In genomic region chr1:226838456-226838855, GRCh38 we compare ENCODE assay signal across 24 cellular contexts.
"Had no signal": no experiment of that assay in that cellular context is flagged by ENCODE, and none has a peak within 500 bp of the region (broad histone marks: within the 10 kb centered on the region; RNA-seq: fewer than 3 reads in every experiment).

No MANE protein-coding gene starts in this region.

- ATAC-seq: mucosa of descending colon; naive thymus-derived CD8-positive, alpha-beta T cell; right lobe of liver; stimulated activated memory B cell treated with anti-CD40 and anti-IgM and Interleukin-4, amounts not matched to agents 10 μg/mL and 1 μg/mL and 100 μg/mL, for 72 hours; stimulated activated naive CD8-positive, alpha-beta T cell treated with anti-CD3 and anti-CD28 coated beads, Interleukin-15, amount 100 ng/mL, for 72 hours had no signal

- H3K27me3 ChIP-seq: hepatocyte, ovary, right atrium auricular region, right lobe of liver, tibial nerve, upper lobe of left lung, vagina had no signal

- H3K9me3 Mint-ChIP-seq: nephron had no signal

- H3K27me3 Mint-ChIP-seq: naive thymus-derived CD8-positive, alpha-beta T cell; progenitor cell of endocrine pancreas; stimulated activated naive CD8-positive, alpha-beta T cell treated with anti-CD3 and anti-CD28 coated beads, Interleukin-15, amount 100 ng/mL, for 72 hours had no signal

- H3K27ac ChIP-seq: hepatocyte, left ventricle myocardium inferior, ovary, right atrium auricular region, right lobe of liver, tibial nerve, upper lobe of left lung, vagina had no signal

- H3K4me1 ChIP-seq: left ventricle myocardium inferior, right atrium auricular region, right lobe of liver, tibial nerve, upper lobe of left lung, vagina had no signal

- H3K36me3 Mint-ChIP-seq: naive thymus-derived CD8-positive, alpha-beta T cell had no signal

- H3K4me3 ChIP-seq: hepatocyte, left ventricle myocardium inferior, lung, mucosa of descending colon, ovary, right atrium auricular region, right lobe of liver, smooth muscle cell, tibial nerve, upper lobe of left lung, vagina had no signal

- H3K4me3 Mint-ChIP-seq: naive thymus-derived CD8-positive, alpha-beta T cell; nephron; stimulated activated memory B cell treated with anti-CD40 and anti-IgM and Interleukin-4, amounts not matched to agents 10 μg/mL and 1 μg/mL and 100 μg/mL, for 72 hours; stimulated activated naive CD8-positive, alpha-beta T cell treated with anti-CD3 and anti-CD28 coated beads, Interleukin-15, amount 100 ng/mL, for 72 hours had no signal

- H3K27ac Mint-ChIP-seq: nephron; progenitor cell of endocrine pancreas; stimulated activated memory B cell treated with anti-CD40 and anti-IgM and Interleukin-4, amounts not matched to agents 10 μg/mL and 1 μg/mL and 100 μg/mL, for 72 hours had no signal

- H3K36me3 ChIP-seq: left ventricle myocardium inferior, ovary, right atrium auricular region, right lobe of liver, tibial nerve, upper lobe of left lung, vagina had no signal

- DNase-seq: islet precursor cell; left ventricle myocardium inferior; midbrain; mucosa of descending colon; naive thymus-derived CD8-positive, alpha-beta T cell; ovary; right lobe of liver; stimulated activated CD4-positive, alpha-beta T cell treated with anti-CD3 and anti-CD28 coated beads, Interleukin-1b, Interleukin-23, amount 100 ng/mL, for 48 hours; stimulated activated CD4-positive, alpha-beta T cell treated with anti-CD3 and anti-CD28 coated beads, Interleukin-2, amount 100 ng/mL, for 48 hours; stimulated activated CD4-positive, alpha-beta T cell treated with anti-CD3 and anti-CD28 coated beads, Interleukin-4, amount 100 ng/mL, for 4 hours; stimulated activated CD8-positive, alpha-beta memory T cell treated with anti-CD3 and anti-CD28 coated beads, Interleukin-4, amount 100 ng/mL, for 48 hours; stimulated activated naive CD4-positive, alpha-beta T cell treated with Interleukin-2 at 50 U/mL for 16 hours; stimulated activated naive CD8-positive, alpha-beta T cell treated with anti-CD3 and anti-CD28 coated beads, Interleukin-15, amount 100 ng/mL, for 72 hours; substantia nigra; upper lobe of left lung had no signal

- H3K9me3 ChIP-seq: left ventricle myocardium inferior, mucosa of descending colon, ovary, right atrium auricular region, right lobe of liver, tibial nerve, upper lobe of left lung, vagina had no signal

- H3K4me1 Mint-ChIP-seq: naive thymus-derived CD8-positive, alpha-beta T cell; nephron; stimulated activated memory B cell treated with anti-CD40 and anti-IgM and Interleukin-4, amounts not matched to agents 10 μg/mL and 1 μg/mL and 100 μg/mL, for 72 hours; stimulated activated naive CD8-positive, alpha-beta T cell treated with anti-CD3 and anti-CD28 coated beads, Interleukin-15, amount 100 ng/mL, for 72 hours had no signal
